Comparison of ENCODE assay signal across 8 cellular contexts in genomic region chr7:118214051-118214832, GRCh38. TPM values are rescaled to one million over a fixed set of nuclear protein-coding genes. Genes with fewer than 3 reads are reported as not detected.
DNase-seq lines count a peak whose midpoint lies in the region; ATAC-seq and TF ChIP-seq lines count a peak whose summit lies in the region.

No MANE protein-coding gene starts in this region.

- peak overlapping the region; percentile 23 for H3K27ac Mint-ChIP-seq in T-helper 2 cell treated with Interferon-gamma antibody and Interleukin-4, amounts not matched to agents 5 μg/mL and 100 μg/mL, for 36 hours

- H3K36me3 Mint-ChIP-seq in T-helper 2 cell treated with Interferon-gamma antibody and Interleukin-4, amounts not matched to agents 5 μg/mL and 100 μg/mL, for 36 hours (ENCODE audit: low read depth): no peaks in the 10 kb centered on the region

- H3K27me3 Mint-ChIP-seq in T-helper 2 cell treated with Interferon-gamma antibody and Interleukin-4, amounts not matched to agents 5 μg/mL and 100 μg/mL, for 36 hours (ENCODE audit: low read depth): peaks cover 34% of the 10 kb centered on the region

- H3K9me3 ChIP-seq in ascending aorta: no peaks in the 10 kb centered on the region

- DNase-seq in DMS79 treated with DMSO at 0.1 percent for 48 hours (lab: John Stamatoyannopoulos, UW) (peak; percentile 97), M059J (ENCODE audit: low read depth) (peak; percentile 79), ascending aorta (ENCODE audit: low spot score in 2 of 2) (peak; percentile 14 to 83), iPS-NIHi7 (ENCODE audit: extremely low spot score) (peak; percentile 77), RKO (ENCODE audit: low spot score) (no peak)
- peak; percentile 58 for DNase-seq in T-helper 2 cell treated with Interferon-gamma antibody and Interleukin-4, amounts not matched to agents 5 μg/mL and 100 μg/mL, for 36 hours (ENCODE audit: low spot score)
- peak; percentile 54 to 59 for DNase-seq in stimulated activated CD4-positive, alpha-beta T cell treated with anti-CD3 and anti-CD28 coated beads, Interleukin-1b, Interleukin-23, amount 100 ng/mL, for 4 hours (ENCODE audit: low read depth in 2 of 2)

- intact Hi-C loops in ascending aorta (cut with DNase I): no loop called here

- H3K36me3 ChIP-seq in ascending aorta: no peaks in the 10 kb centered on the region

- peak overlapping the region; percentile 22 to 45 for H3K27ac ChIP-seq in ascending aorta

- no peaks in the 10 kb centered on the region for H3K9me3 Mint-ChIP-seq in T-helper 2 cell treated with Interferon-gamma antibody and Interleukin-4, amounts not matched to agents 5 μg/mL and 100 μg/mL, for 36 hours

- peak overlapping the region; percentile 57 to 72 for H3K4me3 ChIP-seq in ascending aorta

- no peaks in the 10 kb centered on the region for H3K27me3 ChIP-seq in ascending aorta

- peak overlapping the region; percentile 84 for H3K4me3 Mint-ChIP-seq in T-helper 2 cell treated with Interferon-gamma antibody and Interleukin-4, amounts not matched to agents 5 μg/mL and 100 μg/mL, for 36 hours

- H3K4me1 Mint-ChIP-seq in T-helper 2 cell treated with Interferon-gamma antibody and Interleukin-4, amounts not matched to agents 5 μg/mL and 100 μg/mL, for 36 hours (ENCODE audit: low read depth): peaks cover 10% of the 10 kb centered on the region

- peak; percentile 96 for ATAC-seq in GM21529 (IDR thresholded peaks at IDR 0.05; ENCODE audit: unreplicated experiment)

- no peak for TF ChIP-seq CTCF in ascending aorta (IDR thresholded peaks at IDR 0.05)

- H3K4me1 ChIP-seq in ascending aorta: no peaks in the 10 kb centered on the region

RNA-seq across cellular contexts. Expression of gene ANKRD7, which starts 10.3 kb away (rescaled TPM):
- total RNA-seq in M059J (2014; rRNA removed; shearing (Covaris generic)): 2.2 and 2.4 TPM in 2 replicates
- total RNA-seq in ascending aorta: not detected

RNA-seq across cellular contexts. Expression of gene LSM8, which starts 30.3 kb away (rescaled TPM):
- 77.6 and 104 TPM in 2 replicates for total RNA-seq in M059J (2014; rRNA removed; shearing (Covaris generic))
- 7.9 TPM for total RNA-seq in ascending aorta
